Comparison of ENCODE assay signal across 8 cellular contexts in the genomic region with DNA sequence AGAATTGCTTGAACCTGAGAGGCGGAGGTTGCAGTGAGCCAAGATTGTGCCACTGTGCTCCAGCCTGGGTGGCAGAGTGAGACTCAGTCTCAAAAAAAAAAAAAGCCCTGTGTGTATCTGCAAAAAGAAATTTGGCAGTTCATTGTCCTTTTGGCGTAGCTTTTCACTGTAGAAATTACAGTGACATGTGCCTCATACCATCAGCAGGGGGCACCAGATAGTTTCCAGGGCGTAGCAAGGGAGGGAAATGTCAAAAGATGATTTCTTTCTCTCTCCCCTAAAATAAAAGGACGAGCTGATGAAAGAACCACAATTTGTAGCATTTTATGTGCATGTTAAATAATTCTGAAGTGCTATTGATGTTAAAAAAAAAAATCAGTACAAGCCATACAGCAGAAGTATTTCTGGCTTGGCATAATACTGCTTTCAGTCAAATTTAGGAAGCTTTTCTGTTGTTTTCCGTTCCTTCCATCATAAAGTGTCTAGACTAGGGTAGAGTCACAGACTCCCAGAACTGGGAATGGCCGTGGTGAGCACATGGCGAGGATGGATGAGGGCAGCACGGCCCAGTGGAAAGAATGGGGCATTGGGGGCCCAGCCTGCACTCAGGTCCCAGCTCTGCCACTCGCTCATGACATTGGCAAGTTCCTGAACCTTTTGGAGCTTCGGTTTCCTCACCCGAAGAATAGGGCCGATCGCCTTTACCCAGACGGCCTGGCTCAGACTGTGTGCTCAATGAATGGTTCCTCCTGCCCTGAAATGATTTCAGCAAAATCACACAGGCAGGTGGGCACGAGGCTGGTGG. TPM values are rescaled to one million over a fixed set of nuclear protein-coding genes. Genes with fewer than 3 reads are reported as not detected.
DNase-seq lines count a peak whose midpoint lies in the region; ATAC-seq, FAIRE-seq and TF ChIP-seq lines count a peak whose summit lies in the region.

No MANE protein-coding gene starts in this region.

- H3K36me3 ChIP-seq in bronchial epithelial cell (ENCODE audit: control insufficient read depth, insufficient read depth, low read length) (no peaks in the 10 kb centered on the region), liver (ENCODE audit: control insufficient read depth in 4 of 4, insufficient read depth in 3 of 4, low read depth in 1 of 4, low read length in 3 of 4) (peaks cover 0 to 1% (median 0%) of the 10 kb centered on the region in 4 donors)

- H3K27me3 ChIP-seq in bronchial epithelial cell (ENCODE audit: control insufficient read depth, insufficient read depth, low read length) (no peaks in the 10 kb centered on the region), liver (ENCODE audit: control insufficient read depth in 4 of 4, insufficient read depth in 4 of 4, low read length in 3 of 4) (no peaks in the 10 kb centered on the region)

- TF ChIP-seq CTCF in bronchial epithelial cell (IDR thresholded peaks at IDR 0.05; ENCODE audit: insufficient read depth, low read length, severe bottlenecking) (peak; percentile 63), liver (IDR thresholded peaks at IDR 0.05; ENCODE audit: low read depth, low read length, missing input control) (peak; percentile 82)

- no peak overlapping the region for H3K4me3 ChIP-seq in bronchial epithelial cell (ENCODE audit: low read depth, low read length)
- H3K4me3 ChIP-seq in liver (ENCODE audit: low read depth in 1 of 3, low read length in 3 of 3), result no peak overlapping the region

- H3K27ac ChIP-seq in liver (ENCODE audit: low read depth in 1 of 2, low read length in 2 of 2), result peak overlapping the region in 1 of 2 donors; percentile 19

- H3K4me1 Mint-ChIP-seq in stimulated activated naive CD8-positive, alpha-beta T cell treated with anti-CD3 and anti-CD28 coated beads, Interleukin-15, Interleukin-2, amounts not matched to agents 100 ng/mL and 50 ng/mL, for 24 hours (ENCODE audit: low read depth), result peaks cover 72% of the 10 kb centered on the region

- TF ChIP-seq RAD21 in liver (IDR thresholded peaks at IDR 0.05), result peak; percentile 88 to 94

- ATAC-seq in HG02938 (IDR thresholded peaks at IDR 0.05; ENCODE audit: unreplicated experiment), result no peak

- H3K27ac Mint-ChIP-seq in stimulated activated naive CD8-positive, alpha-beta T cell treated with anti-CD3 and anti-CD28 coated beads, Interleukin-15, Interleukin-2, amounts not matched to agents 100 ng/mL and 50 ng/mL, for 24 hours, result peak overlapping the region; percentile 79

- H3K9ac ChIP-seq in liver (ENCODE audit: low read depth in 1 of 2, low read length in 2 of 2), result no peak overlapping the region

- H3K36me3 Mint-ChIP-seq in stimulated activated naive CD8-positive, alpha-beta T cell treated with anti-CD3 and anti-CD28 coated beads, Interleukin-15, Interleukin-2, amounts not matched to agents 100 ng/mL and 50 ng/mL, for 24 hours (ENCODE audit: low read depth), result peaks cover 10% of the 10 kb centered on the region

- FAIRE-seq in TTC549 (lab: Jason Lieb, UNC) (peak; percentile 80), bronchial epithelial cell (lab: Jason Lieb, UNC) (no peak)

- WGBS in liver, result 58% methylated on average over 15 of the region's 15 CpGs

- H3K4me1 ChIP-seq in liver (ENCODE audit: control insufficient read depth in 4 of 4, insufficient read depth in 4 of 4, low read length in 3 of 4), result peaks cover 0 to 21% (median 16%) of the 10 kb centered on the region in 4 donors

- no peaks in the 10 kb centered on the region for H3K9me3 ChIP-seq in liver (ENCODE audit: control insufficient read depth in 4 of 4, low read length in 3 of 4)

- DNase-seq in NCI-H345 (lab: John Stamatoyannopoulos, UW), result peak; percentile 16
- DNase-seq in NCI-H345 treated with DMSO at 0.1 percent for 48 hours (lab: John Stamatoyannopoulos, UW; ENCODE audit: unreplicated experiment), result no peak
- peak; percentile 65 for DNase-seq in MV-4-11 (lab: John Stamatoyannopoulos, UW)
- DNase-seq in bronchial epithelial cell (ENCODE audit: low read depth), result peak; percentile 39

- H3K27me3 Mint-ChIP-seq in stimulated activated naive CD8-positive, alpha-beta T cell treated with anti-CD3 and anti-CD28 coated beads, Interleukin-15, Interleukin-2, amounts not matched to agents 100 ng/mL and 50 ng/mL, for 24 hours, result peaks cover 4% of the 10 kb centered on the region

- peak overlapping the region; percentile 96 for H3K4me3 Mint-ChIP-seq in stimulated activated naive CD8-positive, alpha-beta T cell treated with anti-CD3 and anti-CD28 coated beads, Interleukin-15, Interleukin-2, amounts not matched to agents 100 ng/mL and 50 ng/mL, for 24 hours

- H3K9me3 Mint-ChIP-seq in stimulated activated naive CD8-positive, alpha-beta T cell treated with anti-CD3 and anti-CD28 coated beads, Interleukin-15, Interleukin-2, amounts not matched to agents 100 ng/mL and 50 ng/mL, for 24 hours, result no peaks in the 10 kb centered on the region

TF ChIP-seq in liver, 16 proteins besides CTCF, POLR2A, EP300 and RAD21:
- TF ChIP-seq EGR1 (IDR thresholded peaks at IDR 0.05; ENCODE audit: low read depth in 2 of 2) (no peak), NR2F2 (IDR thresholded peaks at IDR 0.05) (no peak), GABPA (IDR thresholded peaks at IDR 0.05 in 1 of 2, conservative IDR thresholded peaks at IDR 0.05 in 1 of 2) (no peak), RXRA (IDR thresholded peaks at IDR 0.05) (peak; percentile 39 to 41), YY1 (IDR thresholded peaks at IDR 0.05) (peak; percentile 25)
- TF ChIP-seq, protein P1, sequence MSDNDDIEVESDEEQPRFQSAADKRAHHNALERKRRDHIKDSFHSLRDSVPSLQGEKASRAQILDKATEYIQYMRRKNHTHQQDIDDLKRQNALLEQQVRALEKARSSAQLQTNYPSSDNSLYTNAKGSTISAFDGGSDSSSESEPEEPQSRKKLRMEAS (IDR thresholded peaks at IDR 0.05), result peak; percentile 60

RNA-seq across cellular contexts. Expression of gene RFLNB, which starts 33.3 kb away (rescaled TPM):
- total RNA-seq in bronchial epithelial cell (1.1 and 3.2 TPM in 2 replicates), liver (1 to 10 TPM; 8.1 to 10.0 TPM)
- polyA plus RNA-seq in liver, result 1 to 10 TPM; 2.2 to 4.5 TPM

RNA-seq across cellular contexts. Expression of gene RPH3AL, which starts 59.8 kb away (rescaled TPM):
- total RNA-seq in bronchial epithelial cell, result 6.1 and 11.3 TPM in 2 replicates
- total RNA-seq in liver, result 10 to 100 TPM in 1 of 2 donors, 1 to 10 TPM in 1; 8.5 to 52.5 TPM
- polyA plus RNA-seq in liver, result 10 to 100 TPM; 10.3 to 17.4 TPM
